In the genomic region with DNA sequence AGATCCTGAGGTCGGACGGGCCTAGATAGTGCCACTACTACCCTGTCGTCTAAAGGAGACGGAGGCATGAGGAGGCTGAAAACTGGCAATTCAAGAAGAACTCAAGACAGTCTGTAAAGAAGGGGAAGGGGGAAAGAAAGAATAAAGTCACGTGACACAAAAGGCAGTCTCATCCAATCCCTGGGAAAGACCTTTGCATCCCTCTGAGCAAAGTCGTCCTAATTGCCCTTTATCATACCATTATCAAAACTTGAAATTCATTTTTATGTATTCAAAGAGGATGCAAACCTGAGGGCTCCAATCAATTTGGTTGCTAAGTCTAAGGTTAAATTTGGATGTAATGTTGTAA, we compare ENCODE assay signal across 12 cellular contexts. TPM values are rescaled to one million over a fixed set of nuclear protein-coding genes. Genes with fewer than 3 reads are reported as not detected.
A peak's percentile ranks its signal among the peaks of the same experiment; 100 is the strongest.
DNase-seq lines count a peak whose midpoint lies in the region; ATAC-seq and TF ChIP-seq lines count a peak whose summit lies in the region.
"Had no signal": no experiment of that assay in that cellular context is flagged by ENCODE, and none has a peak within 500 bp of the region (broad histone marks: within the 10 kb centered on the region; RNA-seq: fewer than 3 reads in every experiment).

No MANE protein-coding gene starts in this region.

- ATAC-seq in DND-41 (ENCODE audit: insufficient read depth, low read depth) (no peak), psoas muscle (no peak), esophagus mucosa (no peak)

- no peaks in the 10 kb centered on the region for H3K9me3 ChIP-seq in DND-41 (ENCODE audit: insufficient read depth, low read length, severe bottlenecking)
- H3K9me3 ChIP-seq in endocrine pancreas (ENCODE audit: control insufficient read depth, low read length), result no peaks in the 10 kb centered on the region
- no peaks in the 10 kb centered on the region for H3K9me3 ChIP-seq in psoas muscle

- TF ChIP-seq CTCF in DND-41 (IDR thresholded peaks at IDR 0.05; ENCODE audit: borderline replicate concordance, extremely low read depth, low read length, poor library complexity, severe bottlenecking), result no peak
- no peak for TF ChIP-seq CTCF in NB4 (IDR thresholded peaks at IDR 0.05; ENCODE audit: low read depth, low read length)
- TF ChIP-seq CTCF in psoas muscle (IDR thresholded peaks at IDR 0.05), result no peak

- no peak overlapping the region for H2AFZ ChIP-seq in DND-41 (ENCODE audit: low read depth, low read length)

- 36 to 75% (median 44%) methylated on average over 6 of the region's 6 CpGs for WGBS in psoas muscle, 3 donors
- no CpG with 5 or more reads among the region's 6 CpGs for WGBS in mesendoderm (ENCODE audit: extremely low coverage, insufficient coverage, low lambda C conversion rate)

- H2BK15ac ChIP-seq in mesendoderm (replicated peaks; ENCODE audit: low read depth), result no peak overlapping the region

- peaks cover 4% of the 10 kb centered on the region; the same call in 1 of the 2 replicates for H4K20me1 ChIP-seq in DND-41 (ENCODE audit: insufficient read depth, low read length)

- peaks cover 44% of the 10 kb centered on the region for H3K4me1 ChIP-seq in DND-41 (ENCODE audit: insufficient read depth, low read length)
- H3K4me1 ChIP-seq in endocrine pancreas (ENCODE audit: control insufficient read depth, insufficient read depth, low read length), result no peaks in the 10 kb centered on the region
- H3K4me1 ChIP-seq in psoas muscle, result peaks cover 39% of the 10 kb centered on the region
- H3K4me1 ChIP-seq in mesendoderm (ENCODE audit: control insufficient read depth, low read depth, low read length), result peaks cover 6% of the 10 kb centered on the region

- DNase-seq in DND-41 (no peak), NB4 (ENCODE audit: low read depth) (no peak), psoas muscle (no peak), foreskin melanocyte (no peak), mesendoderm (no peak)
- DNase-seq in stimulated activated CD4-positive, alpha-beta T cell treated with anti-CD3 and anti-CD28 coated beads, Interleukin-12 subunit alpha, Interleukin-12 subunit beta, amount 100 ng/mL, for 4 hours, result no peak
- DNase-seq: dermis blood vessel endothelial cell, kidney glomerular epithelial cell, NCI-H510A, T-helper 9 cell had no signal

- intact Hi-C loops in psoas muscle (cut with DNase I), result loop anchor here (5.0 to 10.0 kb wide), 8 partner anchors 127 to 435 kb away; no protein-coding TSS in a partner anchor

- H3K27me3 ChIP-seq in DND-41 (ENCODE audit: insufficient read depth, low read length, poor library complexity), result no peaks in the 10 kb centered on the region
- H3K27me3 ChIP-seq in endocrine pancreas (ENCODE audit: control insufficient read depth, insufficient read depth, low read length), result no peaks in the 10 kb centered on the region
- H3K27me3 ChIP-seq in psoas muscle (ENCODE audit: insufficient read depth in 3 of 3, low read length in 2 of 3), result no peaks in the 10 kb centered on the region
- no peaks in the 10 kb centered on the region for H3K27me3 ChIP-seq in mesendoderm (ENCODE audit: insufficient read depth, low read length, poor library complexity)

- H3K18ac ChIP-seq in mesendoderm (ENCODE audit: low read length), result no peak overlapping the region

- H3K4me3 ChIP-seq in DND-41 (ENCODE audit: low read depth in 1 of 2, low read length in 2 of 2) (no peak overlapping the region; a peak in 1 of 4 replicates), NB4 (ENCODE audit: low read depth, low read length) (peak overlapping the region; percentile 90), endocrine pancreas (ENCODE audit: control insufficient read depth, insufficient read depth, low read length) (peak overlapping the region; percentile 73), psoas muscle (peak overlapping the region; percentile 80), mesendoderm (ENCODE audit: low read length) (no peak overlapping the region)

- H2BK5ac ChIP-seq in mesendoderm (ENCODE audit: low read length), result no peak overlapping the region

- H4K8ac ChIP-seq in mesendoderm (ENCODE audit: low read depth, low read length), result no peak overlapping the region

- no peak overlapping the region for H3K56ac ChIP-seq in mesendoderm (ENCODE audit: low read length)

- TF ChIP-seq POLR2A in NB4 (IDR thresholded peaks at IDR 0.05; ENCODE audit: extremely low read depth, insufficient read length), result no peak

- H3K27ac ChIP-seq in DND-41 (ENCODE audit: low read length) (no peak overlapping the region), psoas muscle (peak overlapping the region; percentile 99), mesendoderm (ENCODE audit: low read depth, low read length) (no peak overlapping the region)

- no peak overlapping the region for H3K9ac ChIP-seq in DND-41 (ENCODE audit: low read depth, low read length)
- no peak overlapping the region for H3K9ac ChIP-seq in endocrine pancreas (ENCODE audit: control insufficient read depth, insufficient read depth, low read length)
- H3K9ac ChIP-seq in mesendoderm (ENCODE audit: low read length), result no peak overlapping the region

- H3K23ac ChIP-seq in mesendoderm (ENCODE audit: low read length), result no peak overlapping the region

- H2AK5ac ChIP-seq in mesendoderm (ENCODE audit: low read length), result no peak overlapping the region

- H4K5ac ChIP-seq in mesendoderm (ENCODE audit: low read length), result no peak overlapping the region

- peaks cover 14% of the 10 kb centered on the region for H3K79me2 ChIP-seq in DND-41 (ENCODE audit: insufficient read depth, low read length)
- H3K79me2 ChIP-seq in mesendoderm (ENCODE audit: control insufficient read depth, insufficient read depth, low read length), result peaks cover 44% of the 10 kb centered on the region

- H3K36me3 ChIP-seq in DND-41 (ENCODE audit: insufficient read depth, low read length) (peaks cover 4% of the 10 kb centered on the region; the same call in 1 of the 2 replicates), endocrine pancreas (ENCODE audit: control insufficient read depth, insufficient read depth, low read length) (no peaks in the 10 kb centered on the region), psoas muscle (ENCODE audit: insufficient read depth in 1 of 2, low read depth in 1 of 2) (peaks cover 0 to 14% of the 10 kb centered on the region in 2 donors), mesendoderm (ENCODE audit: control insufficient read depth, insufficient read depth, low read length) (no peaks in the 10 kb centered on the region)

- no peak overlapping the region for H3K4ac ChIP-seq in mesendoderm (ENCODE audit: low read depth, low read length)

- H3K4me2 ChIP-seq in DND-41 (ENCODE audit: insufficient read depth, low read length) (peak overlapping the region; percentile 94; the same call in 1 of the 2 replicates), mesendoderm (ENCODE audit: low read length) (no peak overlapping the region)

- H3K79me1 ChIP-seq in mesendoderm (ENCODE audit: low read length), result peaks cover 36% of the 10 kb centered on the region

- no peak overlapping the region for H2BK120ac ChIP-seq in mesendoderm (ENCODE audit: low read depth, low read length)

RNA-seq across cellular contexts. Expression of a gene that starts 2.2 kb away (rescaled TPM):
- total RNA-seq in psoas muscle, result 10 to 100 TPM in 2 of 4 donors, 1 to 10 TPM in 2; 5.2 to 15.5 (median 9.3) TPM
- 1 to 10 TPM; 4.7 to 6.1 (median 4.8) TPM for polyA plus RNA-seq in psoas muscle
- total RNA-seq in esophagus mucosa, result 3.0 TPM
- 9.1 TPM for polyA plus RNA-seq in mesendoderm (2013, experiment 1 of 2)
- polyA plus RNA-seq in mesendoderm (2013, experiment 2 of 2), result 10.0 TPM

Comparison
In these comparisons a context has a peak if more than half of its experiments do, and no peak if none do; other contexts are left out.
1. H3K4me3 ChIP-seq: peak in NB4 (single experiment), endocrine pancreas (single experiment) and psoas muscle (single experiment); none in DND-41 (0 of 2) and mesendoderm (single experiment).